In genomic region chr20:63698739-63699465, GRCh38 we compare ENCODE assay signal across 9 cellular contexts. TPM values are rescaled to one million over a fixed set of nuclear protein-coding genes. Genes with fewer than 3 reads are reported as not detected.
DNase-seq lines count a peak whose midpoint lies in the region; ATAC-seq, FAIRE-seq and TF ChIP-seq lines count a peak whose summit lies in the region.
"Had no signal": no experiment of that assay in that cellular context is flagged by ENCODE, and none has a peak within 500 bp of the region (broad histone marks: within the 10 kb centered on the region; RNA-seq: fewer than 3 reads in every experiment).

No MANE protein-coding gene starts in this region.

- H3K9me3 ChIP-seq in CD4-positive, alpha-beta T cell (ENCODE audit: control insufficient read depth, low read length), result no peaks in the 10 kb centered on the region

- peak; percentile 68 for DNase-seq in GM12892 (ENCODE audit: insufficient read length)
- peak; percentile 4 for DNase-seq in endothelial cell (ENCODE audit: low spot score)
- peak; percentile 94 for DNase-seq in posterior vena cava (ENCODE audit: low spot score)
- no peak for DNase-seq in cerebellar nuclear complex (lab: John Stamatoyannopoulos, UW)
- DNase-seq in CD4-positive, alpha-beta T cell, result no peak
- DNase-seq in NCI-H748 (lab: John Stamatoyannopoulos, UW; ENCODE audit: unreplicated experiment), result no peak

- H3K36me3 Mint-ChIP-seq in endothelial cell (ENCODE audit: low read depth, unreplicated experiment), result peaks cover 1% of the 10 kb centered on the region
- peaks cover 4% of the 10 kb centered on the region for H3K36me3 Mint-ChIP-seq in CD4-positive, alpha-beta T cell (ENCODE audit: low read depth)

- peak; percentile 81 for FAIRE-seq in GM12892 (lab: Jason Lieb, UNC)

- no peak overlapping the region for H3K4me3 Mint-ChIP-seq in endothelial cell (ENCODE audit: unreplicated experiment)
- H3K4me3 Mint-ChIP-seq in CD4-positive, alpha-beta T cell, result no peak overlapping the region

- intact Hi-C loops in posterior vena cava (cut with DNase I), result no loop called here
- intact Hi-C loops in CD4-positive, alpha-beta T cell (cut with DNase I, micrococcal nuclease), result no loop called here

- peak; percentile 43 for TF ChIP-seq POLR2A in GM12892 (IDR thresholded peaks at IDR 0.05; ENCODE audit: low read depth, low read length)

- POLR2A ChIA-PET in CD4-positive, alpha-beta T cell (lab: Charles Lee), result interaction anchor here (1.4 kb wide), 1 partner anchor 8 kb away, joined by 8 read pairs; the partner anchor contains the start of genes ARFRP1 and ZGPAT

- ATAC-seq in SK-N-SH treated with all-trans-retinoic acid at 6 μM for 48 hours (peak; percentile 67), GM19328 (IDR thresholded peaks at IDR 0.05; ENCODE audit: unreplicated experiment) (no peak)
- ATAC-seq in CD4-positive, alpha-beta T cell (ENCODE audit: poor library complexity), result no peak

- no peaks in the 10 kb centered on the region for H3K9me3 Mint-ChIP-seq in endothelial cell (ENCODE audit: unreplicated experiment)
- no peaks in the 10 kb centered on the region for H3K9me3 Mint-ChIP-seq in CD4-positive, alpha-beta T cell

- peaks cover 4% of the 10 kb centered on the region for H3K4me1 Mint-ChIP-seq in endothelial cell (ENCODE audit: unreplicated experiment)
- peaks cover 4% of the 10 kb centered on the region for H3K4me1 Mint-ChIP-seq in CD4-positive, alpha-beta T cell (ENCODE audit: low read depth)

- H3K27me3 ChIP-seq in CD4-positive, alpha-beta T cell (ENCODE audit: control insufficient read depth, insufficient read depth, low read length), result no peaks in the 10 kb centered on the region

- no peak overlapping the region for H3K27ac Mint-ChIP-seq in endothelial cell (ENCODE audit: unreplicated experiment)
- no peak overlapping the region for H3K27ac Mint-ChIP-seq in CD4-positive, alpha-beta T cell

- H3K27ac ChIP-seq in CD4-positive, alpha-beta T cell (ENCODE audit: low read depth, low read length), result no peak overlapping the region
- H3K27ac ChIP-seq: SK-N-MC had no signal

- no peak for TF ChIP-seq CTCF in endothelial cell (IDR thresholded peaks at IDR 0.05; ENCODE audit: unreplicated experiment)
- no peak for TF ChIP-seq CTCF in CD4-positive, alpha-beta T cell (IDR thresholded peaks at IDR 0.05)

- H3K27me3 Mint-ChIP-seq in endothelial cell (ENCODE audit: unreplicated experiment), result peaks cover 10% of the 10 kb centered on the region
- no peaks in the 10 kb centered on the region for H3K27me3 Mint-ChIP-seq in CD4-positive, alpha-beta T cell

- CTCF ChIA-PET in CD4-positive, alpha-beta T cell (lab: Charles Lee), result no interaction called here

TF ChIP-seq in SK-N-SH treated with all-trans-retinoic acid at 6 μM for 48 hours, 23 proteins besides CTCF, POLR2A, EP300 and RAD21:
- TF ChIP-seq ZNF70 (CRISPR knock-in tag; IDR thresholded peaks at IDR 0.05) (no peak), CREB5 (CRISPR knock-in tag; IDR thresholded peaks at IDR 0.05; ENCODE audit: low read depth) (no peak), BACH2 (CRISPR knock-in tag; IDR thresholded peaks at IDR 0.05; ENCODE audit: borderline replicate concordance) (no peak), ISL1 (CRISPR knock-in tag; IDR thresholded peaks at IDR 0.05) (no peak), TOX (CRISPR knock-in tag; IDR thresholded peaks at IDR 0.05; ENCODE audit: borderline replicate concordance) (no peak), ZNF8 (CRISPR knock-in tag; IDR thresholded peaks at IDR 0.05) (0 out of 2 replicates have a peak, but pooled peaks have one; percentile 18), ZFP3 (CRISPR knock-in tag; IDR thresholded peaks at IDR 0.05) (no peak), PATZ1 (CRISPR knock-in tag; IDR thresholded peaks at IDR 0.05; ENCODE audit: borderline replicate concordance) (0 out of 2 replicates have a peak, but pooled peaks have one; percentile 21), ZNF565 (CRISPR knock-in tag; conservative IDR thresholded peaks at IDR 0.05; ENCODE audit: low read depth) (no peak), CSDC2 (CRISPR knock-in tag; IDR thresholded peaks at IDR 0.05) (no peak), SNAI2 (CRISPR knock-in tag; IDR thresholded peaks at IDR 0.05) (no peak), TCF4 (CRISPR knock-in tag; IDR thresholded peaks at IDR 0.05; ENCODE audit: borderline replicate concordance) (no peak), GLIS3 (CRISPR knock-in tag; IDR thresholded peaks at IDR 0.05) (peak; percentile 10; the same call in 1 of the 2 replicates)
- TF ChIP-seq, protein P1, sequence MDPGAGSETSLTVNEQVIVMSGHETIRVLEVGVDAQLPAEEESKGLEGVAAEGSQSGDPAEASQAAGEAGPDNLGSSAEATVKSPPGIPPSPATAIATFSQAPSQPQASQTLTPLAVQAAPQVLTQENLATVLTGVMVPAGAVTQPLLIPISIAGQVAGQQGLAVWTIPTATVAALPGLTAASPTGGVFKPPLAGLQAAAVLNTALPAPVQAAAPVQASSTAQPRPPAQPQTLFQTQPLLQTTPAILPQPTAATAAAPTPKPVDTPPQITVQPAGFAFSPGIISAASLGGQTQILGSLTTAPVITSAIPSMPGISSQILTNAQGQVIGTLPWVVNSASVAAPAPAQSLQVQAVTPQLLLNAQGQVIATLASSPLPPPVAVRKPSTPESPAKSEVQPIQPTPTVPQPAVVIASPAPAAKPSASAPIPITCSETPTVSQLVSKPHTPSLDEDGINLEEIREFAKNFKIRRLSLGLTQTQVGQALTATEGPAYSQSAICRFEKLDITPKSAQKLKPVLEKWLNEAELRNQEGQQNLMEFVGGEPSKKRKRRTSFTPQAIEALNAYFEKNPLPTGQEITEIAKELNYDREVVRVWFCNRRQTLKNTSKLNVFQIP (CRISPR knock-in tag; IDR thresholded peaks at IDR 0.05; ENCODE audit: borderline replicate concordance, low read depth), result no peak

RNA-seq across cellular contexts. Expression of gene TNFRSF6B, which starts 2.5 kb away (rescaled TPM):
- polyA plus RNA-seq in GM12892 (2012; ENCODE audit: missing spikeins), result not detected
- total RNA-seq in endothelial cell (ENCODE audit: unreplicated experiment), result not detected
- total RNA-seq in posterior vena cava, result 1 to 10 TPM; 5.4 to 7.0 TPM
- 1 to 10 TPM; 2.5 to 2.6 TPM for total RNA-seq in CD4-positive, alpha-beta T cell

RNA-seq across cellular contexts. Expression of gene ARFRP1, which starts 8.9 kb away (rescaled TPM):
- 14.8 TPM for polyA plus RNA-seq in GM12892 (2012; ENCODE audit: missing spikeins)
- 33.4 TPM for total RNA-seq in endothelial cell (ENCODE audit: unreplicated experiment)
- 10 to 100 TPM; 35.7 to 38.1 TPM for total RNA-seq in posterior vena cava
- 10 to 100 TPM; 34.5 to 35.7 TPM for total RNA-seq in CD4-positive, alpha-beta T cell

RNA-seq across cellular contexts. Expression of gene ZGPAT, which starts 8.9 kb away (rescaled TPM):
- 8.6 TPM for polyA plus RNA-seq in GM12892 (2012; ENCODE audit: missing spikeins)
- total RNA-seq in endothelial cell (ENCODE audit: unreplicated experiment), result 34.9 TPM
- total RNA-seq in posterior vena cava, result 10 to 100 TPM; 15.1 to 15.2 TPM
- 10 to 100 TPM; 28.2 to 33.4 TPM for total RNA-seq in CD4-positive, alpha-beta T cell

RNA-seq across cellular contexts. Expression of gene LIME1, which starts 37.6 kb away (rescaled TPM):
- 0.47 TPM for polyA plus RNA-seq in GM12892 (2012; ENCODE audit: missing spikeins)
- total RNA-seq in endothelial cell (ENCODE audit: unreplicated experiment) (8.1 TPM), posterior vena cava (1 to 10 TPM; 4.2 to 4.9 TPM)
- 100 to 1,000 TPM; 149 to 165 TPM for total RNA-seq in CD4-positive, alpha-beta T cell

RNA-seq across cellular contexts. Expression of gene SLC2A4RG, which starts 40.7 kb away (rescaled TPM):
- 8.6 TPM for polyA plus RNA-seq in GM12892 (2012; ENCODE audit: missing spikeins)
- 69.6 TPM for total RNA-seq in endothelial cell (ENCODE audit: unreplicated experiment)
- total RNA-seq in posterior vena cava, result 100 to 1,000 TPM in 1 of 2 donors, 10 to 100 TPM in 1; 54.0 to 112 TPM
- total RNA-seq in CD4-positive, alpha-beta T cell, result 100 to 1,000 TPM; 123 to 125 TPM

Comparison
In these comparisons a context has a peak if more than half of its experiments do, and no peak if none do; other contexts are left out.
1. DNase-seq: peak in GM12892 (single experiment), endothelial cell (single experiment) and posterior vena cava (single experiment); none in cerebellar nuclear complex (0 of 2), CD4-positive, alpha-beta T cell (0 of 10) and NCI-H748 (single experiment).